In genomic region chr14:78519863-78520262, GRCh38 we compare ENCODE assay signal across 10 cellular contexts.
A peak's percentile ranks its signal among the peaks of the same experiment; 100 is the strongest.
DNase-seq lines count a peak whose midpoint lies in the region; ATAC-seq lines count a peak whose summit lies in the region.
"Had no signal": no experiment of that assay in that cellular context is flagged by ENCODE, and none has a peak within 500 bp of the region (broad histone marks: within the 10 kb centered on the region; RNA-seq: fewer than 3 reads in every experiment).

No MANE protein-coding gene starts in this region.

- H3K27ac ChIP-seq in iPS DF 6.9 (ENCODE audit: low read length): no peak overlapping the region

- H3K4me3 ChIP-seq in iPS DF 6.9 (ENCODE audit: low read length): no peak overlapping the region

- H3K36me3 Mint-ChIP-seq in activated CD4-positive, alpha-beta memory T cell treated with anti-CD3 and anti-CD28 coated beads, Interleukin-2, amount 10 ng/mL, durations not matched to agents 7 days and 5 days (ENCODE audit: low read depth): no peaks in the 10 kb centered on the region
- H3K36me3 Mint-ChIP-seq: T-cell had no signal

- ATAC-seq in HG03139 (IDR thresholded peaks at IDR 0.05; ENCODE audit: unreplicated experiment): no peak
- ATAC-seq: T-cell had no signal

- no peaks in the 10 kb centered on the region for H3K27me3 ChIP-seq in iPS DF 6.9 (ENCODE audit: control insufficient read depth, insufficient read depth, low read length)

- no peak overlapping the region for H3K27ac Mint-ChIP-seq in activated CD4-positive, alpha-beta memory T cell treated with anti-CD3 and anti-CD28 coated beads, Interleukin-2, amount 10 ng/mL, durations not matched to agents 7 days and 5 days
- H3K27ac Mint-ChIP-seq: T-cell had no signal

- CTCF ChIA-PET in activated CD4-positive, alpha-beta memory T cell treated with anti-CD3 and anti-CD28 coated beads, Interleukin-2, amount 10 ng/mL, durations not matched to agents 7 days and 5 days (lab: Charles Lee): no interaction called here

- no peaks in the 10 kb centered on the region for H3K4me1 Mint-ChIP-seq in activated CD4-positive, alpha-beta memory T cell treated with anti-CD3 and anti-CD28 coated beads, Interleukin-2, amount 10 ng/mL, durations not matched to agents 7 days and 5 days
- H3K4me1 Mint-ChIP-seq: central memory CD8-positive, alpha-beta T cell; T-cell had no signal

- H3K9me3 Mint-ChIP-seq in activated CD4-positive, alpha-beta memory T cell treated with anti-CD3 and anti-CD28 coated beads, Interleukin-2, amount 10 ng/mL, durations not matched to agents 7 days and 5 days: peaks cover 2% of the 10 kb centered on the region
- H3K9me3 Mint-ChIP-seq: central memory CD8-positive, alpha-beta T cell had no signal

- no peaks in the 10 kb centered on the region for H3K36me3 ChIP-seq in iPS DF 6.9 (ENCODE audit: control insufficient read depth, insufficient read depth, low read length)

- H3K4me1 ChIP-seq in iPS DF 6.9 (ENCODE audit: control insufficient read depth, insufficient read depth, low read length): no peaks in the 10 kb centered on the region

- no peak overlapping the region for H3K4me3 Mint-ChIP-seq in activated CD4-positive, alpha-beta memory T cell treated with anti-CD3 and anti-CD28 coated beads, Interleukin-2, amount 10 ng/mL, durations not matched to agents 7 days and 5 days
- H3K4me3 Mint-ChIP-seq: central memory CD8-positive, alpha-beta T cell; T-cell had no signal

- no peaks in the 10 kb centered on the region for H3K27me3 Mint-ChIP-seq in activated CD4-positive, alpha-beta memory T cell treated with anti-CD3 and anti-CD28 coated beads, Interleukin-2, amount 10 ng/mL, durations not matched to agents 7 days and 5 days
- H3K27me3 Mint-ChIP-seq: central memory CD8-positive, alpha-beta T cell; T-cell had no signal

- no peaks in the 10 kb centered on the region for H3K9me3 ChIP-seq in iPS DF 6.9 (ENCODE audit: control insufficient read depth, insufficient read depth, low read length)

- POLR2A ChIA-PET in activated CD4-positive, alpha-beta memory T cell treated with anti-CD3 and anti-CD28 coated beads, Interleukin-2, amount 10 ng/mL, durations not matched to agents 7 days and 5 days (lab: Charles Lee): no interaction called here

- DNase-seq in COLO829 (ENCODE audit: low spot score): peak; percentile 23
- DNase-seq in HCEC 1CT: peak; percentile 20
- DNase-seq in activated CD4-positive, alpha-beta memory T cell treated with anti-CD3 and anti-CD28 coated beads, Interleukin-2, amount 10 ng/mL, durations not matched to agents 7 days and 5 days: peak; percentile 31
- peak; percentile 27 for DNase-seq in iPS DF 6.9 (ENCODE audit: low read depth, low spot score)
- no peak for DNase-seq in NOMO-1 treated with DMSO at 0.1 percent for 48 hours (lab: John Stamatoyannopoulos, UW; ENCODE audit: unreplicated experiment)
- no peak for DNase-seq in NCI-H1436 treated with DMSO at 0.1 percent for 48 hours (lab: John Stamatoyannopoulos, UW)
- no peak for DNase-seq in SHP77 treated with DMSO at 0.1 percent for 48 hours (lab: John Stamatoyannopoulos, UW)

Comparison
In these comparisons a context has a peak if more than half of its experiments do, and no peak if none do; other contexts are left out.
1. DNase-seq: peak in COLO829 (single experiment), HCEC 1CT (single experiment), activated CD4-positive, alpha-beta memory T cell treated with anti-CD3 and anti-CD28 coated beads, Interleukin-2, amount 10 ng/mL, durations not matched to agents 7 days and 5 days (single experiment) and iPS DF 6.9 (single experiment); none in NOMO-1 treated with DMSO at 0.1 percent for 48 hours (single experiment), NCI-H1436 treated with DMSO at 0.1 percent for 48 hours (single experiment) and SHP77 treated with DMSO at 0.1 percent for 48 hours (single experiment).